1 cellular context compared by ENCODE assay signal in genomic region chr19:56121180-56122167, GRCh38.
TF ChIP-seq lines count a peak whose summit lies in the region.

ZNF787 (minus strand) TSS chr19:56121295; CDS start chr19:56103217, 18,078 bp downstream.

TF ChIP-seq in HepG2, 621 proteins besides CTCF, POLR2A, EP300 and RAD21 (continued from another document and continues in another):
- no peak for TF ChIP-seq ZNF20 (CRISPR knock-in tag; IDR thresholded peaks at IDR 0.05)
- TF ChIP-seq TEAD2 (CRISPR knock-in tag; IDR thresholded peaks at IDR 0.05): no peak
- no peak for TF ChIP-seq CCAR2 (optimal IDR thresholded peaks at IDR 0.05; ENCODE audit: low read depth, low read length)
- no peak for TF ChIP-seq ZNF720 (CRISPR knock-in tag; IDR thresholded peaks at IDR 0.05)
- 0 out of 2 replicates have a peak, but pooled peaks have one; percentile 45 for TF ChIP-seq KDM5B (CRISPR knock-in tag; IDR thresholded peaks at IDR 0.05; ENCODE audit: borderline replicate concordance)
- TF ChIP-seq POGK (CRISPR knock-in tag; conservative IDR thresholded peaks at IDR 0.05): no peak; the same call in 1 of the 2 replicates
- TF ChIP-seq MBNL3 (CRISPR knock-in tag; conservative IDR thresholded peaks at IDR 0.05): no peak
- TF ChIP-seq HINFP (CRISPR knock-in tag; IDR thresholded peaks at IDR 0.05; ENCODE audit: low read depth): peak; percentile 76
- peak; percentile 93 for TF ChIP-seq ZSCAN25 (CRISPR knock-in tag; IDR thresholded peaks at IDR 0.05)
- TF ChIP-seq CEBPG (CRISPR knock-in tag; IDR thresholded peaks at IDR 0.05): no peak
- peak; percentile 80 for TF ChIP-seq SKI (IDR thresholded peaks at IDR 0.05; ENCODE audit: partially characterized antibody)
- TF ChIP-seq NFE2L2 (IDR thresholded peaks at IDR 0.05; ENCODE audit: low read length): no peak
- TF ChIP-seq ZNF619 (CRISPR knock-in tag; IDR thresholded peaks at IDR 0.05): peak; percentile 46; the same call in 1 of the 2 replicates
- TF ChIP-seq AGO1 (IDR thresholded peaks at IDR 0.05; ENCODE audit: low read depth, low read length, poor library complexity, severe bottlenecking): no peak
- TF ChIP-seq ZNF839 (CRISPR knock-in tag; IDR thresholded peaks at IDR 0.05; ENCODE audit: borderline replicate concordance): no peak
- peak; percentile 88; the same call in 1 of the 2 replicates for TF ChIP-seq ZNF556 (CRISPR knock-in tag; IDR thresholded peaks at IDR 0.05; ENCODE audit: borderline replicate concordance)
- peak; percentile 17; the same call in 1 of the 2 replicates for TF ChIP-seq ZNF441 (CRISPR knock-in tag; IDR thresholded peaks at IDR 0.05; ENCODE audit: borderline replicate concordance)
- no peak; the same call in none of the 2 replicates for TF ChIP-seq SPEN (CRISPR knock-in tag; IDR thresholded peaks at IDR 0.05; ENCODE audit: low read depth)
- no peak for TF ChIP-seq DBP (CRISPR knock-in tag; IDR thresholded peaks at IDR 0.05; ENCODE audit: not compliant biosample characterization)
- no peak for TF ChIP-seq IKZF1 (IDR thresholded peaks at IDR 0.05)
- no peak; the same call in 1 of the 2 replicates for TF ChIP-seq ARID5B (CRISPR knock-in tag; IDR thresholded peaks at IDR 0.05)
- TF ChIP-seq KLF15 (CRISPR knock-in tag; IDR thresholded peaks at IDR 0.05; ENCODE audit: borderline replicate concordance): no peak
- no peak for TF ChIP-seq FOXA1 (IDR thresholded peaks at IDR 0.05)
- TF ChIP-seq FOXA1 (CRISPR knock-in tag; IDR thresholded peaks at IDR 0.05): no peak
- TF ChIP-seq CENPT (CRISPR knock-in tag; IDR thresholded peaks at IDR 0.05; ENCODE audit: low read depth): no peak
- TF ChIP-seq HBP1 (CRISPR knock-in tag; IDR thresholded peaks at IDR 0.05; ENCODE audit: low read depth): peak; percentile 75; the same call in 1 of the 2 replicates
- TF ChIP-seq SKIL (CRISPR knock-in tag; IDR thresholded peaks at IDR 0.05; ENCODE audit: borderline replicate concordance): peak; percentile 49; the same call in 1 of the 2 replicates
- no peak for TF ChIP-seq HDAC6 (IDR thresholded peaks at IDR 0.05; ENCODE audit: low read depth, low read length)
- TF ChIP-seq ESRRA (CRISPR knock-in tag; IDR thresholded peaks at IDR 0.05; ENCODE audit: low read depth): peak; percentile 83; the same call in 1 of the 2 replicates
- TF ChIP-seq ZNF333 (CRISPR knock-in tag; IDR thresholded peaks at IDR 0.05; ENCODE audit: borderline replicate concordance): no peak
- TF ChIP-seq ZNF468 (CRISPR knock-in tag; IDR thresholded peaks at IDR 0.05): no peak
- no peak for TF ChIP-seq ZNF7 (CRISPR knock-in tag; IDR thresholded peaks at IDR 0.05)
- peak; percentile 76; the same call in 1 of the 2 replicates for TF ChIP-seq NRL (CRISPR knock-in tag; IDR thresholded peaks at IDR 0.05; ENCODE audit: borderline replicate concordance)
- TF ChIP-seq ZNF253 (CRISPR knock-in tag; IDR thresholded peaks at IDR 0.05; ENCODE audit: borderline replicate concordance): no peak
- TF ChIP-seq TFE3 (CRISPR knock-in tag; IDR thresholded peaks at IDR 0.05): peak; percentile 6; the same call in 1 of the 2 replicates
- TF ChIP-seq POLR2G (IDR thresholded peaks at IDR 0.05; ENCODE audit: low read depth, low read length): peak; percentile 68
- TF ChIP-seq PBX2 (CRISPR knock-in tag; IDR thresholded peaks at IDR 0.05): no peak
- no peak for TF ChIP-seq SIX4 (CRISPR knock-in tag; IDR thresholded peaks at IDR 0.05)
- no peak for TF ChIP-seq SRSF4 (IDR thresholded peaks at IDR 0.05; ENCODE audit: low read depth, low read length, poor library complexity, severe bottlenecking)
- TF ChIP-seq GABPA (IDR thresholded peaks at IDR 0.05; ENCODE audit: low read depth, low read length): peak; percentile 78
- TF ChIP-seq GABPA (CRISPR knock-in tag; IDR thresholded peaks at IDR 0.05; ENCODE audit: low read depth): peak; percentile 90
- TF ChIP-seq POLR2AphosphoS5 (IDR thresholded peaks at IDR 0.05; ENCODE audit: low read depth, low read length): peak; percentile 39; the same call in 1 of the 2 replicates
- no peak for TF ChIP-seq ZNF232 (CRISPR knock-in tag; IDR thresholded peaks at IDR 0.05; ENCODE audit: borderline replicate concordance)
- TF ChIP-seq ZSCAN31 (CRISPR knock-in tag; IDR thresholded peaks at IDR 0.05; ENCODE audit: low read depth): no peak
- peak; percentile 56; the same call in 1 of the 2 replicates for TF ChIP-seq SALL2 (CRISPR knock-in tag; IDR thresholded peaks at IDR 0.05)
- TF ChIP-seq ZNF563 (CRISPR knock-in tag; IDR thresholded peaks at IDR 0.05): peak; percentile 74; the same call in 1 of the 2 replicates
- peak in 1 of 2 experiments; percentile 42; a peak in 1 of 4 replicates for TF ChIP-seq ATF4 (CRISPR knock-in tag; IDR thresholded peaks at IDR 0.05)
- TF ChIP-seq SNAI1 (CRISPR knock-in tag; IDR thresholded peaks at IDR 0.05; ENCODE audit: borderline replicate concordance): no peak
- TF ChIP-seq HES4 (CRISPR knock-in tag; IDR thresholded peaks at IDR 0.05; ENCODE audit: borderline replicate concordance): no peak
- TF ChIP-seq TCF7 (IDR thresholded peaks at IDR 0.05; ENCODE audit: low read depth): no peak
- TF ChIP-seq ATF6 (CRISPR knock-in tag; conservative IDR thresholded peaks at IDR 0.05): no peak
